Comparison of ENCODE assay signal across 18 cellular contexts in genomic region chr6:127924440-127924839, GRCh38. TPM values are rescaled to one million over a fixed set of nuclear protein-coding genes. Genes with fewer than 3 reads are reported as not detected.
A peak's percentile ranks its signal among the peaks of the same experiment; 100 is the strongest.
DNase-seq lines count a peak whose midpoint lies in the region; ATAC-seq and TF ChIP-seq lines count a peak whose summit lies in the region.
"Had no signal": no experiment of that assay in that cellular context is flagged by ENCODE, and none has a peak within 500 bp of the region (broad histone marks: within the 10 kb centered on the region; RNA-seq: fewer than 3 reads in every experiment).

No MANE protein-coding gene starts in this region.

- H3K79me2 ChIP-seq in mammary epithelial cell (ENCODE audit: insufficient read depth, low read length), result no peaks in the 10 kb centered on the region

- no peak for DNase-seq in activated CD8-positive, alpha-beta memory T cell treated with anti-CD3 and anti-CD28 coated beads, Interleukin-2, amount 10 ng/mL, durations not matched to agents 7 days and 5 days
- DNase-seq in activated CD8-positive, alpha-beta memory T cell treated with anti-CD3 and anti-CD28 coated beads, Interleukin-2, amount 50 U/mL, for 4 hours, result no peak
- DNase-seq in RPMI7951 (ENCODE audit: low read depth) (peak; percentile 59), mammary epithelial cell (peak; percentile 24), hepatic stellate cell (ENCODE audit: low spot score) (no peak)
- no peak for DNase-seq in natural killer cell treated with Interleukin-12 subunit alpha and Interleukin-12 subunit beta and Interleukin-15 and Interleukin-18, amount 100 ng/mL, for 72 hours (ENCODE audit: low spot score)
- no peak for DNase-seq in stimulated activated naive B cell treated with anti-CD40 and anti-IgM and Interleukin-4, amounts not matched to agents 10 μg/mL and 1 μg/mL and 100 μg/mL, for 72 hours
- DNase-seq: ACHN; activated B cell treated with CpG ODN at 0.5 μM for 24 hours; amniotic stem cell; DMS79; foreskin melanocyte; NCI-H1694 treated with DMSO at 0.1 percent for 48 hours; NCI-H510A; pancreas; stimulated activated CD4-positive, alpha-beta T cell treated with anti-CD3 and anti-CD28 coated beads, Interleukin-2, amount 100 ng/mL, for 24 hours had no signal

- H3K27me3 ChIP-seq in mammary epithelial cell (ENCODE audit: insufficient read depth, low read length), result no peaks in the 10 kb centered on the region
- H3K27me3 ChIP-seq: pancreas had no signal

- H3K4me1 Mint-ChIP-seq in activated CD8-positive, alpha-beta memory T cell treated with anti-CD3 and anti-CD28 coated beads, Interleukin-2, amount 10 ng/mL, durations not matched to agents 7 days and 5 days, result peaks cover 58% of the 10 kb centered on the region
- H3K4me1 Mint-ChIP-seq in natural killer cell treated with Interleukin-12 subunit alpha and Interleukin-12 subunit beta and Interleukin-15 and Interleukin-18, amount 100 ng/mL, for 72 hours (ENCODE audit: low read depth in 2 of 2), result peaks cover 14 to 31% of the 10 kb centered on the region in 2 donors
- no peaks in the 10 kb centered on the region for H3K4me1 Mint-ChIP-seq in stimulated activated naive B cell treated with anti-CD40 and anti-IgM and Interleukin-4, amounts not matched to agents 10 μg/mL and 1 μg/mL and 100 μg/mL, for 72 hours
- H3K4me1 Mint-ChIP-seq: activated B cell treated with CpG ODN at 0.5 μM for 24 hours had no signal

- H3K27ac ChIP-seq in mammary epithelial cell (ENCODE audit: insufficient read depth, low read depth, low read length), result no peak overlapping the region
- H3K27ac ChIP-seq: pancreas had no signal

- no peak overlapping the region for H3K4me3 ChIP-seq in mammary epithelial cell (replicated peaks in 1 of 3; ENCODE audit: insufficient read depth in 1 of 3, low read depth in 2 of 3, low read length in 3 of 3)
- H3K4me3 ChIP-seq: HAP-1, pancreas had no signal

- CTCF ChIA-PET in activated CD8-positive, alpha-beta memory T cell treated with anti-CD3 and anti-CD28 coated beads, Interleukin-2, amount 10 ng/mL, durations not matched to agents 7 days and 5 days (lab: Charles Lee), result no interaction called here
- CTCF ChIA-PET in mammary epithelial cell (lab: Charles Lee; ENCODE audit: low non-redundant PET), result no interaction called here

- H3K9me3 Mint-ChIP-seq in activated CD8-positive, alpha-beta memory T cell treated with anti-CD3 and anti-CD28 coated beads, Interleukin-2, amount 10 ng/mL, durations not matched to agents 7 days and 5 days (ENCODE audit: low read depth), result peaks cover 24% of the 10 kb centered on the region
- peaks cover 12% of the 10 kb centered on the region for H3K9me3 Mint-ChIP-seq in natural killer cell treated with Interleukin-12 subunit alpha and Interleukin-12 subunit beta and Interleukin-15 and Interleukin-18, amount 100 ng/mL, for 72 hours
- H3K9me3 Mint-ChIP-seq in stimulated activated naive B cell treated with anti-CD40 and anti-IgM and Interleukin-4, amounts not matched to agents 10 μg/mL and 1 μg/mL and 100 μg/mL, for 72 hours, result peaks cover 8 to 21% of the 10 kb centered on the region in 2 donors

- H3K36me3 Mint-ChIP-seq in activated CD8-positive, alpha-beta memory T cell treated with anti-CD3 and anti-CD28 coated beads, Interleukin-2, amount 10 ng/mL, durations not matched to agents 7 days and 5 days, result peaks cover 57% of the 10 kb centered on the region
- peaks cover 24% of the 10 kb centered on the region for H3K36me3 Mint-ChIP-seq in natural killer cell treated with Interleukin-12 subunit alpha and Interleukin-12 subunit beta and Interleukin-15 and Interleukin-18, amount 100 ng/mL, for 72 hours
- H3K36me3 Mint-ChIP-seq in stimulated activated naive B cell treated with anti-CD40 and anti-IgM and Interleukin-4, amounts not matched to agents 10 μg/mL and 1 μg/mL and 100 μg/mL, for 72 hours, result no peaks in the 10 kb centered on the region

- intact Hi-C loops in mammary epithelial cell (cut with micrococcal nuclease), result no loop called here

- H4K20me1 ChIP-seq in mammary epithelial cell (ENCODE audit: insufficient read depth, low read length), result no peaks in the 10 kb centered on the region

- H3K9me3 ChIP-seq in mammary epithelial cell (replicated peaks; ENCODE audit: insufficient read depth, low read length), result peaks cover 3% of the 10 kb centered on the region
- H3K9me3 ChIP-seq: HAP-1, pancreas had no signal

- peak; percentile 51 for ATAC-seq in activated CD8-positive, alpha-beta memory T cell treated with anti-CD3 and anti-CD28 coated beads, Interleukin-2, amount 10 ng/mL, durations not matched to agents 7 days and 5 days
- ATAC-seq in natural killer cell treated with Interleukin-12 subunit alpha and Interleukin-12 subunit beta and Interleukin-15 and Interleukin-18, amount 100 ng/mL, for 72 hours, result peak; percentile 69 to 85
- ATAC-seq in HG02798 (IDR thresholded peaks at IDR 0.05; ENCODE audit: poor library complexity, unreplicated experiment), result no peak
- no peak for ATAC-seq in stimulated activated naive B cell treated with anti-CD40 and anti-IgM and Interleukin-4, amounts not matched to agents 10 μg/mL and 1 μg/mL and 100 μg/mL, for 72 hours (replicated peaks)
- ATAC-seq: pancreas had no signal

- H3K4me1 ChIP-seq in mammary epithelial cell (ENCODE audit: insufficient read depth, low read length), result no peaks in the 10 kb centered on the region
- H3K4me1 ChIP-seq: HAP-1, pancreas had no signal

- H3K36me3 ChIP-seq in mammary epithelial cell (ENCODE audit: insufficient read depth, low read length), result no peaks in the 10 kb centered on the region
- H3K36me3 ChIP-seq: HAP-1, pancreas had no signal

- dilution Hi-C loops in mammary epithelial cell (cut with HindIII; ENCODE audit: low sequenced_read_pairs), result no loop called here

- TF ChIP-seq CTCF in mammary epithelial cell (conservative IDR thresholded peaks at IDR 0.05 in 1 of 2, IDR thresholded peaks at IDR 0.05 in 1 of 2; ENCODE audit: extremely low read depth in 1 of 2, insufficient read depth in 1 of 2, low read depth in 1 of 2, low read length in 2 of 2), result no peak

- H3K4me2 ChIP-seq in mammary epithelial cell (ENCODE audit: insufficient read depth, low read depth, low read length), result no peak overlapping the region

- WGBS in mammary epithelial cell (ENCODE audit: low coverage, missing lambda C conversion rate), result 67% methylated on average over 2 of the region's 2 CpGs

- BruUV-seq in mammary epithelial cell (replicated peaks; lab: Mats Ljungman, UMichigan), result no TSS peak

- no peak overlapping the region for H3K4me3 Mint-ChIP-seq in activated CD8-positive, alpha-beta memory T cell treated with anti-CD3 and anti-CD28 coated beads, Interleukin-2, amount 10 ng/mL, durations not matched to agents 7 days and 5 days
- H3K4me3 Mint-ChIP-seq in natural killer cell treated with Interleukin-12 subunit alpha and Interleukin-12 subunit beta and Interleukin-15 and Interleukin-18, amount 100 ng/mL, for 72 hours, result peak overlapping the region; percentile 26
- H3K4me3 Mint-ChIP-seq in stimulated activated naive B cell treated with anti-CD40 and anti-IgM and Interleukin-4, amounts not matched to agents 10 μg/mL and 1 μg/mL and 100 μg/mL, for 72 hours, result no peak overlapping the region
- H3K4me3 Mint-ChIP-seq: activated B cell treated with CpG ODN at 0.5 μM for 24 hours had no signal

- H3K9ac ChIP-seq in mammary epithelial cell (ENCODE audit: insufficient read depth, low read length), result no peak overlapping the region

- H3K27me3 Mint-ChIP-seq in activated CD8-positive, alpha-beta memory T cell treated with anti-CD3 and anti-CD28 coated beads, Interleukin-2, amount 10 ng/mL, durations not matched to agents 7 days and 5 days, result no peaks in the 10 kb centered on the region
- H3K27me3 Mint-ChIP-seq in natural killer cell treated with Interleukin-12 subunit alpha and Interleukin-12 subunit beta and Interleukin-15 and Interleukin-18, amount 100 ng/mL, for 72 hours, result no peaks in the 10 kb centered on the region
- peaks cover 0 to 5% of the 10 kb centered on the region in 2 donors for H3K27me3 Mint-ChIP-seq in stimulated activated naive B cell treated with anti-CD40 and anti-IgM and Interleukin-4, amounts not matched to agents 10 μg/mL and 1 μg/mL and 100 μg/mL, for 72 hours
- H3K27me3 Mint-ChIP-seq: activated B cell treated with CpG ODN at 0.5 μM for 24 hours had no signal

- in situ Hi-C loops in mammary epithelial cell (cut with MboI; ENCODE audit: low sequenced_read_pairs in 2 of 2), result no loop called here

- no peak overlapping the region for H3K27ac Mint-ChIP-seq in activated CD8-positive, alpha-beta memory T cell treated with anti-CD3 and anti-CD28 coated beads, Interleukin-2, amount 10 ng/mL, durations not matched to agents 7 days and 5 days
- H3K27ac Mint-ChIP-seq in natural killer cell treated with Interleukin-12 subunit alpha and Interleukin-12 subunit beta and Interleukin-15 and Interleukin-18, amount 100 ng/mL, for 72 hours, result peak overlapping the region; percentile 32 to 57
- H3K27ac Mint-ChIP-seq in stimulated activated naive B cell treated with anti-CD40 and anti-IgM and Interleukin-4, amounts not matched to agents 10 μg/mL and 1 μg/mL and 100 μg/mL, for 72 hours, result no peak overlapping the region
- H3K27ac Mint-ChIP-seq: activated B cell treated with CpG ODN at 0.5 μM for 24 hours had no signal

- H2AFZ ChIP-seq in mammary epithelial cell (ENCODE audit: low read depth, low read length), result no peak overlapping the region

RNA-seq across cellular contexts. Expression of gene THEMIS, which starts 23.6 kb away (rescaled TPM):
- total RNA-seq in activated CD8-positive, alpha-beta memory T cell treated with anti-CD3 and anti-CD28 coated beads, Interleukin-2, amount 10 ng/mL, durations not matched to agents 7 days and 5 days, result 100 to 1,000 TPM; 107 to 133 TPM
- not detected in 2 replicates for total RNA-seq in RPMI7951 (2014; rRNA removed; shearing (Covaris generic))
- not detected for total RNA-seq in mammary epithelial cell
- polyA plus RNA-seq in mammary epithelial cell, result not detected
- not detected for polyA minus RNA-seq in mammary epithelial cell
- 10 to 100 TPM in 1 of 2 donors, 1 to 10 TPM in 1; 3.8 to 44.2 TPM for total RNA-seq in natural killer cell treated with Interleukin-12 subunit alpha and Interleukin-12 subunit beta and Interleukin-15 and Interleukin-18, amount 100 ng/mL, for 72 hours
- total RNA-seq: activated B cell treated with CpG ODN at 0.5 μM for 24 hours had no signal

Comparison
In these comparisons a context has a peak if more than half of its experiments do, and no peak if none do; other contexts are left out.
1. ATAC-seq: peak in activated CD8-positive, alpha-beta memory T cell treated with anti-CD3 and anti-CD28 coated beads, Interleukin-2, amount 10 ng/mL, durations not matched to agents 7 days and 5 days (single experiment) and natural killer cell treated with Interleukin-12 subunit alpha and Interleukin-12 subunit beta and Interleukin-15 and Interleukin-18, amount 100 ng/mL, for 72 hours (2 of 2); none in HG02798 (single experiment) and stimulated activated naive B cell treated with anti-CD40 and anti-IgM and Interleukin-4, amounts not matched to agents 10 μg/mL and 1 μg/mL and 100 μg/mL, for 72 hours (0 of 2).
2. DNase-seq: peak in RPMI7951 (single experiment) and mammary epithelial cell (single experiment); none in activated CD8-positive, alpha-beta memory T cell treated with anti-CD3 and anti-CD28 coated beads, Interleukin-2, amount 10 ng/mL, durations not matched to agents 7 days and 5 days (single experiment), activated CD8-positive, alpha-beta memory T cell treated with anti-CD3 and anti-CD28 coated beads, Interleukin-2, amount 50 U/mL, for 4 hours (single experiment), natural killer cell treated with Interleukin-12 subunit alpha and Interleukin-12 subunit beta and Interleukin-15 and Interleukin-18, amount 100 ng/mL, for 72 hours (single experiment), hepatic stellate cell (single experiment) and stimulated activated naive B cell treated with anti-CD40 and anti-IgM and Interleukin-4, amounts not matched to agents 10 μg/mL and 1 μg/mL and 100 μg/mL, for 72 hours (single experiment).
3. H3K27ac Mint-ChIP-seq: peak in natural killer cell treated with Interleukin-12 subunit alpha and Interleukin-12 subunit beta and Interleukin-15 and Interleukin-18, amount 100 ng/mL, for 72 hours (2 of 2); none in activated CD8-positive, alpha-beta memory T cell treated with anti-CD3 and anti-CD28 coated beads, Interleukin-2, amount 10 ng/mL, durations not matched to agents 7 days and 5 days (single experiment) and stimulated activated naive B cell treated with anti-CD40 and anti-IgM and Interleukin-4, amounts not matched to agents 10 μg/mL and 1 μg/mL and 100 μg/mL, for 72 hours (single experiment).